8 cellular contexts compared by ENCODE assay signal in genomic region chr3:157174616-157175498, GRCh38. TPM values are rescaled to one million over a fixed set of nuclear protein-coding genes. Genes with fewer than 3 reads are reported as not detected.
DNase-seq lines count a peak whose midpoint lies in the region; ATAC-seq and TF ChIP-seq lines count a peak whose summit lies in the region.

No MANE protein-coding gene starts in this region.

- peaks cover 0 to 7% (median 0%) of the 10 kb centered on the region in 8 donors for H3K9me3 Mint-ChIP-seq in CD4-positive, alpha-beta memory T cell
- peaks cover 4% of the 10 kb centered on the region for H3K9me3 Mint-ChIP-seq in activated CD4-positive, alpha-beta memory T cell treated with anti-CD3 and anti-CD28 coated beads, Interleukin-2, amount 10 ng/mL, durations not matched to agents 7 days and 5 days

- no peaks in the 10 kb centered on the region for H3K36me3 ChIP-seq in CD4-positive, alpha-beta memory T cell (ENCODE audit: insufficient read depth, low read length)
- H3K36me3 ChIP-seq in liver (ENCODE audit: control insufficient read depth in 4 of 4, insufficient read depth in 3 of 4, low read depth in 1 of 4, low read length in 3 of 4): no peaks in the 10 kb centered on the region

- no peaks in the 10 kb centered on the region for H3K9me3 ChIP-seq in CD4-positive, alpha-beta memory T cell (ENCODE audit: control insufficient read depth in 1 of 2, low read length in 2 of 2)
- no peaks in the 10 kb centered on the region for H3K9me3 ChIP-seq in liver (ENCODE audit: control insufficient read depth in 4 of 4, low read length in 3 of 4)

- peak overlapping the region; percentile 85 to 96 (median 93) for H3K4me3 Mint-ChIP-seq in CD4-positive, alpha-beta memory T cell
- peak overlapping the region; percentile 89 for H3K4me3 Mint-ChIP-seq in activated CD4-positive, alpha-beta memory T cell treated with anti-CD3 and anti-CD28 coated beads, Interleukin-2, amount 10 ng/mL, durations not matched to agents 7 days and 5 days

- CTCF ChIA-PET in CD4-positive, alpha-beta memory T cell (lab: Charles Lee; ENCODE audit: partially characterized antibody): interaction anchor here (0.8 to 3.5 kb wide), 15 partner anchors 12 to 1305 kb away, joined by 3 to 52 read pairs (median 4); partner anchors contain the start of genes CCNL1 and SSR3
- CTCF ChIA-PET in activated CD4-positive, alpha-beta memory T cell treated with anti-CD3 and anti-CD28 coated beads, Interleukin-2, amount 10 ng/mL, durations not matched to agents 7 days and 5 days (lab: Charles Lee): interaction anchor here (0.6 to 6.0 kb wide), 11 partner anchors 13 to 620 kb away, joined by 3 to 92 read pairs (median 5); partner anchors contain the start of genes CCNL1, SSR3 and TIPARP

- H3K27me3 ChIP-seq in CD4-positive, alpha-beta memory T cell (ENCODE audit: insufficient read depth, low read length): no peaks in the 10 kb centered on the region
- no peaks in the 10 kb centered on the region for H3K27me3 ChIP-seq in dorsolateral prefrontal cortex
- no peaks in the 10 kb centered on the region for H3K27me3 ChIP-seq in liver (ENCODE audit: control insufficient read depth in 4 of 4, insufficient read depth in 4 of 4, low read length in 3 of 4)

- POLR2A ChIA-PET in CD4-positive, alpha-beta memory T cell (lab: Charles Lee; ENCODE audit: partially characterized antibody): interaction anchor here (0.7 to 7.5 kb wide), 32 partner anchors 8 to 1627 kb away, joined by 3 to 676 read pairs (median 5); partner anchors contain the start of genes C3orf33, CCNL1, GFM1 and GMPS
- POLR2A ChIA-PET in activated CD4-positive, alpha-beta memory T cell treated with anti-CD3 and anti-CD28 coated beads, Interleukin-2, amount 10 ng/mL, durations not matched to agents 7 days and 5 days (lab: Charles Lee): interaction anchor here (0.6 to 7.5 kb wide), 36 partner anchors 12 to 1324 kb away, joined by 3 to 830 read pairs (median 5); partner anchors contain the start of genes CCNL1, SSR3 and TIPARP

- H3K9ac ChIP-seq in liver (ENCODE audit: low read depth in 1 of 2, low read length in 2 of 2): peak overlapping the region; percentile 93 to 99

- no peaks in the 10 kb centered on the region for H3K27me3 Mint-ChIP-seq in CD4-positive, alpha-beta memory T cell
- peaks cover 4% of the 10 kb centered on the region for H3K27me3 Mint-ChIP-seq in activated CD4-positive, alpha-beta memory T cell treated with anti-CD3 and anti-CD28 coated beads, Interleukin-2, amount 10 ng/mL, durations not matched to agents 7 days and 5 days

- H3K27ac Mint-ChIP-seq in CD4-positive, alpha-beta memory T cell: peak overlapping the region; percentile 94 to 99 (median 98)
- H3K27ac Mint-ChIP-seq in activated CD4-positive, alpha-beta memory T cell treated with anti-CD3 and anti-CD28 coated beads, Interleukin-2, amount 10 ng/mL, durations not matched to agents 7 days and 5 days: peak overlapping the region; percentile 97

- intact Hi-C loops in CD4-positive, alpha-beta memory T cell (cut with micrococcal nuclease): loop anchor here (1.0 to 10.0 kb wide), 10 partner anchors 15 to 1321 kb away; partner anchors contain the start of genes CCNL1, SHOX2, SLC33A1 and SSR3
- intact Hi-C loops in dorsolateral prefrontal cortex (cut with DNase I): loop anchor here (1.0 kb wide), 1 partner anchor 15 kb away; the partner anchor contains the start of gene CCNL1 (in 2 of the 2)

- peak overlapping the region; percentile 82 to 95 for H3K4me3 ChIP-seq in CD4-positive, alpha-beta memory T cell (ENCODE audit: low read length in 2 of 2)
- H3K4me3 ChIP-seq in dorsolateral prefrontal cortex: peak overlapping the region; percentile 49 to 98 (median 75)
- peak overlapping the region; percentile 66 to 95 (median 80) for H3K4me3 ChIP-seq in liver (ENCODE audit: low read depth in 1 of 3, low read length in 3 of 3)

- peak in 32 of 56 donors; percentile 6 to 60 (median 34) for TF ChIP-seq CTCF in dorsolateral prefrontal cortex (IDR thresholded peaks at IDR 0.05 in 54 of 56, conservative IDR thresholded peaks at IDR 0.05 in 2 of 56; ENCODE audit: low read depth in 1 of 56, partially characterized antibody in 56 of 56)
- TF ChIP-seq CTCF in liver (IDR thresholded peaks at IDR 0.05; ENCODE audit: low read depth, low read length, missing input control): no peak

- peak in 1 of 2 donors; percentile 50 for TF ChIP-seq RAD21 in liver (IDR thresholded peaks at IDR 0.05)

- WGBS in liver: under 1% methylated on average over 63 of the region's 63 CpGs

- peaks cover 7 to 10% of the 10 kb centered on the region in 2 donors for H3K36me3 Mint-ChIP-seq in CD4-positive, alpha-beta memory T cell
- H3K36me3 Mint-ChIP-seq in activated CD4-positive, alpha-beta memory T cell treated with anti-CD3 and anti-CD28 coated beads, Interleukin-2, amount 10 ng/mL, durations not matched to agents 7 days and 5 days (ENCODE audit: low read depth): peaks cover 30% of the 10 kb centered on the region

- peak; percentile 95 to 99 (median 99) for DNase-seq in CD4-positive, alpha-beta memory T cell
- DNase-seq in HK-2 (ENCODE audit: unreplicated experiment): peak; percentile 99
- DNase-seq in NCI-H82 treated with DMSO at 0.1 percent for 48 hours (lab: John Stamatoyannopoulos, UW; ENCODE audit: unreplicated experiment): peak; percentile 98
- peak; percentile 99 for DNase-seq in activated CD4-positive, alpha-beta memory T cell treated with anti-CD3 and anti-CD28 coated beads, Interleukin-2, amount 10 ng/mL, durations not matched to agents 7 days and 5 days
- DNase-seq in dorsolateral prefrontal cortex: peak; percentile 95 to 98 (median 97)
- DNase-seq in stimulated activated CD4-positive, alpha-beta T cell treated with anti-CD3 and anti-CD28 coated beads, Interleukin-4, amount 100 ng/mL, for 1 hour: peak; percentile 98

- peak overlapping the region; percentile 94 for H3K27ac ChIP-seq in CD4-positive, alpha-beta memory T cell (ENCODE audit: low read depth, low read length)
- H3K27ac ChIP-seq in dorsolateral prefrontal cortex (peak overlapping the region; percentile 83 to 99 (median 96)), liver (ENCODE audit: low read depth in 1 of 2, low read length in 2 of 2) (peak overlapping the region; percentile 94 to 99)

- peak; percentile 94 for ATAC-seq in GM19455 (IDR thresholded peaks at IDR 0.05; ENCODE audit: unreplicated experiment)

- H3K4me1 ChIP-seq in CD4-positive, alpha-beta memory T cell (ENCODE audit: insufficient read depth, low read length): peaks cover 22% of the 10 kb centered on the region
- peaks cover 0 to 13% (median 3%) of the 10 kb centered on the region in 4 donors for H3K4me1 ChIP-seq in liver (ENCODE audit: control insufficient read depth in 4 of 4, insufficient read depth in 4 of 4, low read length in 3 of 4)

- H3K4me1 Mint-ChIP-seq in CD4-positive, alpha-beta memory T cell: peaks cover 10 to 30% (median 21%) of the 10 kb centered on the region in 4 donors
- H3K4me1 Mint-ChIP-seq in activated CD4-positive, alpha-beta memory T cell treated with anti-CD3 and anti-CD28 coated beads, Interleukin-2, amount 10 ng/mL, durations not matched to agents 7 days and 5 days: peaks cover 21% of the 10 kb centered on the region

TF ChIP-seq in liver, 16 proteins besides CTCF, POLR2A, EP300 and RAD21 (continues in another document):
- TF ChIP-seq ATF3 (IDR thresholded peaks at IDR 0.05) (peak; percentile 87), GABPA (IDR thresholded peaks at IDR 0.05 in 1 of 2, conservative IDR thresholded peaks at IDR 0.05 in 1 of 2) (peak; percentile 79 to 96), TAF1 (conservative IDR thresholded peaks at IDR 0.05) (peak; percentile 93), NR2F2 (IDR thresholded peaks at IDR 0.05) (peak; percentile 65), SP1 (IDR thresholded peaks at IDR 0.05) (peak; percentile 96), REST (IDR thresholded peaks at IDR 0.05) (peak; percentile 93), FOXA1 (IDR thresholded peaks at IDR 0.05) (no peak), RXRA (IDR thresholded peaks at IDR 0.05) (peak; percentile 79 to 87), HNF4G (IDR thresholded peaks at IDR 0.05) (peak; percentile 41), FOXA2 (IDR thresholded peaks at IDR 0.05) (peak; percentile 32), EGR1 (IDR thresholded peaks at IDR 0.05; ENCODE audit: low read depth in 2 of 2) (peak; percentile 84 to 97), JUND (IDR thresholded peaks at IDR 0.05) (peak; percentile 65 to 82)

RNA-seq across cellular contexts. Expression of gene CCNL1, which starts 14.9 kb away (rescaled TPM):
- 100 to 1,000 TPM; 327 to 330 TPM for total RNA-seq in CD4-positive, alpha-beta memory T cell
- 10 to 100 TPM; 62.7 to 69.7 TPM for polyA plus RNA-seq in CD4-positive, alpha-beta memory T cell
- total RNA-seq in activated CD4-positive, alpha-beta memory T cell treated with anti-CD3 and anti-CD28 coated beads, Interleukin-2, amount 10 ng/mL, durations not matched to agents 7 days and 5 days: 100 to 1,000 TPM; 223 to 249 TPM
- total RNA-seq in dorsolateral prefrontal cortex (100 to 1,000 TPM in 38 of 120 experiments, 10 to 100 TPM in 82; 53.0 to 156 (median 94.4) TPM), liver (100 to 1,000 TPM in 1 of 2 donors, 10 to 100 TPM in 1; 83.7 to 163 TPM)
- polyA plus RNA-seq in liver: 100 to 1,000 TPM in 1 of 2 donors, 10 to 100 TPM in 1; 22.7 to 106 TPM

Comparison
In these comparisons a context has a peak if more than half of its experiments do, and no peak if none do; other contexts are left out.
1. Peak in every context shown above with its lines: DNase-seq, ATAC-seq, H3K4me3 ChIP-seq and H3K27ac ChIP-seq.